11 cellular contexts compared by ENCODE assay signal in the genomic region with DNA sequence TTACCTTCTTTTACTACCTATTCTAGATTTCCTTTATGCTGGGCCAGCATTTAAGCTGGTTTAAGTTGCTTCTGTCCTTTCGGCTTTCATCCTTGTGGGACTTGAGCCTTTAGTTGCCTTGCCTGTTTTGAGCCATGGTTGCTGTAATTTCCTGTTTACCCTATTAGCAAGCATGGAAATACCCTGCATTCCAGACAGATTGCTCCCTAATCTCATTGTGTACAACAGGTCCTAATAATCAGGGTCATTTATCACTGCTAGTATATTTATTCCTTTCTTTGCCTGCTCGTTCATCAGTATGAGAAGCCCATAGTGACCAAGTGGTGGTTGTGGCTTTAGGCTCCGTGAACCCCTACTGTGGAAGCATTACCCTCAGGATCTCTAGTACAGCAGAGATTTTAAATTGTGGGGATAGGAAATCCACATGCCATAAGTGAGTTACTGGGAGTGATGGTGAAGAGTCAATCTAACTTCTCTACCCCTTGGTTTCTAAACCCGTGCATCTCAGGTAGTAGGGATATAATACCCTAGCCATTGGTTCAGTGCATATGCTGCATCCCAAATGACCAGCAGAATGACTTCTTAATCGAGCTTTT. TPM values are rescaled to one million over a fixed set of nuclear protein-coding genes. Genes with fewer than 3 reads are reported as not detected.
DNase-seq lines count a peak whose midpoint lies in the region; ATAC-seq, FAIRE-seq and TF ChIP-seq lines count a peak whose summit lies in the region.
"Had no signal": no experiment of that assay in that cellular context is flagged by ENCODE, and none has a peak within 500 bp of the region (broad histone marks: within the 10 kb centered on the region; RNA-seq: fewer than 3 reads in every experiment).

No MANE protein-coding gene starts in this region.

- no peak for FAIRE-seq in bronchial epithelial cell (lab: Jason Lieb, UNC)
- FAIRE-seq in small intestine (lab: Jason Lieb, UNC): no peak
- FAIRE-seq: D721Med had no signal

- peaks cover 40% of the 10 kb centered on the region for H3K4me1 Mint-ChIP-seq in HFFc6 (ENCODE audit: low read depth)

- H3K27ac Mint-ChIP-seq in HFFc6: peak overlapping the region; percentile 70

- TF ChIP-seq CTCF in AG10803 (conservative IDR thresholded peaks at IDR 0.05; ENCODE audit: low read length): no peak
- no peak for TF ChIP-seq CTCF in HFFc6 (IDR thresholded peaks at IDR 0.05)
- TF ChIP-seq CTCF in bronchial epithelial cell (IDR thresholded peaks at IDR 0.05; ENCODE audit: insufficient read depth, low read length, severe bottlenecking): no peak
- TF ChIP-seq CTCF in right lobe of liver (IDR thresholded peaks at IDR 0.05): no peak

- peaks cover 40% of the 10 kb centered on the region for H3K9me3 Mint-ChIP-seq in HFFc6

- intact Hi-C loops in right lobe of liver (cut with DNase I): no loop called here

- no peaks in the 10 kb centered on the region for H3K36me3 ChIP-seq in bronchial epithelial cell (ENCODE audit: control insufficient read depth, insufficient read depth, low read length)
- no peaks in the 10 kb centered on the region for H3K36me3 ChIP-seq in right lobe of liver
- H3K36me3 ChIP-seq in small intestine (ENCODE audit: control insufficient read depth in 2 of 2, insufficient read depth in 2 of 2, low read length in 2 of 2): no peaks in the 10 kb centered on the region
- H3K36me3 ChIP-seq: thoracic aorta had no signal

- H3K36me3 Mint-ChIP-seq in HFFc6 (ENCODE audit: low read depth): peaks cover 44% of the 10 kb centered on the region

- H3K27me3 ChIP-seq in bronchial epithelial cell (ENCODE audit: control insufficient read depth, insufficient read depth, low read length) (no peaks in the 10 kb centered on the region), right lobe of liver (no peaks in the 10 kb centered on the region), small intestine (ENCODE audit: control insufficient read depth in 2 of 2, insufficient read depth in 2 of 2, low read length in 2 of 2) (no peaks in the 10 kb centered on the region)

- peak overlapping the region; percentile 58 for H3K4me3 Mint-ChIP-seq in HFFc6

- no peak overlapping the region for H3K4me3 ChIP-seq in AG10803 (ENCODE audit: low read length)
- no peak overlapping the region for H3K4me3 ChIP-seq in bronchial epithelial cell (ENCODE audit: low read depth, low read length)
- no peak overlapping the region for H3K4me3 ChIP-seq in right lobe of liver
- H3K4me3 ChIP-seq in small intestine (ENCODE audit: low read depth in 1 of 2, low read length in 2 of 2): no peak overlapping the region
- H3K4me3 ChIP-seq: thoracic aorta had no signal

- H3K4me1 ChIP-seq in right lobe of liver (no peaks in the 10 kb centered on the region), small intestine (ENCODE audit: control insufficient read depth in 2 of 2, insufficient read depth in 1 of 2, low read depth in 1 of 2, low read length in 1 of 2) (peaks cover 0 to 6% of the 10 kb centered on the region in 2 donors)

- 42% methylated on average over 4 of the region's 5 CpGs for WGBS in right lobe of liver (ENCODE audit: insufficient coverage, low coverage, low lambda C conversion rate, missing lambda C conversion rate)
- WGBS in small intestine, 3 donors: 60 to 64% (median 62%) methylated on average over 5 of the region's 5 CpGs

- DNase-seq in AG10803 (ENCODE audit: low read depth): peak; percentile 80
- peak; percentile 60 for DNase-seq in HFFc6
- DNase-seq in bronchial epithelial cell (ENCODE audit: low read depth): peak; percentile 97
- no peak for DNase-seq in right lobe of liver
- DNase-seq in activated CD4-positive, CD25-positive, alpha-beta regulatory T cell treated with anti-CD3 and anti-CD28 coated beads, Interleukin-2, amount 50 U/mL, for 72 hours: no peak
- no peak for DNase-seq in small intestine
- DNase-seq in stimulated activated CD4-positive, alpha-beta T cell treated with anti-CD3 and anti-CD28 coated beads, Interleukin-15, amount 100 ng/mL, for 24 hours: no peak

- H3K27me3 Mint-ChIP-seq in HFFc6 (ENCODE audit: insufficient read depth): peaks cover 2% of the 10 kb centered on the region; the same call in 1 of the 2 replicates

- H3K9me3 ChIP-seq in right lobe of liver (peaks cover 0 to 5% (median 0%) of the 10 kb centered on the region in 4 donors), small intestine (ENCODE audit: control insufficient read depth, low read depth) (no peaks in the 10 kb centered on the region)
- H3K9me3 ChIP-seq: thoracic aorta had no signal

- ATAC-seq in right lobe of liver: peak; percentile 40 to 97 (median 62)
- no peak for ATAC-seq in HG02884 (IDR thresholded peaks at IDR 0.05; ENCODE audit: unreplicated experiment)
- ATAC-seq: left lobe of liver had no signal

- no peak for TF ChIP-seq POLR2A in right lobe of liver (IDR thresholded peaks at IDR 0.05)

- H3K27ac ChIP-seq in right lobe of liver (peak overlapping the region in 1 of 3 donors; percentile 23), small intestine (ENCODE audit: low read depth in 1 of 2, low read length in 1 of 2) (peak overlapping the region in 1 of 2 donors; percentile 20)
- H3K27ac ChIP-seq: thoracic aorta had no signal

RNA-seq across cellular contexts. Expression of a gene that starts 31.9 kb away (rescaled TPM):
- total RNA-seq in HFFc6 (2021; fragmentation: NEBNext Ultra II Directional; extraction: Animal tissue kit (Norgen Biotek cat#: 25700)): 10 to 100 TPM; 37.3 to 48.3 (median 40.8) TPM
- total RNA-seq in bronchial epithelial cell (74.4 and 81.6 TPM in 2 replicates), right lobe of liver (10 to 100 TPM; 21.4 to 27.0 (median 23.7) TPM)
- polyA plus RNA-seq in small intestine: 10 to 100 TPM in 2 of 3 donors, 1 to 10 TPM in 1; 8.9 to 17.7 (median 12.7) TPM

Comparison
In these comparisons a context has a peak if more than half of its experiments do, and no peak if none do; other contexts are left out.
1. DNase-seq: peak in AG10803 (single experiment), HFFc6 (single experiment) and bronchial epithelial cell (single experiment); none in right lobe of liver (0 of 3), activated CD4-positive, CD25-positive, alpha-beta regulatory T cell treated with anti-CD3 and anti-CD28 coated beads, Interleukin-2, amount 50 U/mL, for 72 hours (single experiment), small intestine (single experiment) and stimulated activated CD4-positive, alpha-beta T cell treated with anti-CD3 and anti-CD28 coated beads, Interleukin-15, amount 100 ng/mL, for 24 hours (single experiment).